Comparison of ENCODE assay signal across 8 cellular contexts in the genomic region with DNA sequence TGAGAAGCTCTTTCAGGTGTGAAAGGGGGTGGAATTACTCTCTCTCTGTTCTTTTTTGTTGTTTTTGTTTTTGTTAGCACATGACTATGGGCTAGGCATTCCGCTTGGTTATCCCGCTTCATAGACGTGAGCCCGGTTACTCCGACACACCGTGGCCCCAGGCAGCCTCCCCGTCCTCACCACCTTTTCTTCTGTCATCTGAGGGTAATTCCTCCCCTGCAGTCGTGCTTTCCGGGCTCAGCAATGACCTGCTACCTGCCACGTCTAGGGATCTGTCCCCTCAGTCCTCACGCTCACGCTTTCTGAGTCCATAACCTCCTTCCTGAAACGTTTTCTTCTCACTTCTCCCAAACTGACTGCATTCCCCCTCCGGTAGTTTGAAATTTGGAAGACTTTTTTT. TPM values are rescaled to one million over a fixed set of nuclear protein-coding genes. Genes with fewer than 3 reads are reported as not detected.
DNase-seq lines count a peak whose midpoint lies in the region; ATAC-seq and TF ChIP-seq lines count a peak whose summit lies in the region.

No MANE protein-coding gene starts in this region.

- H3K36me3 ChIP-seq in left lung = no peaks in the 10 kb centered on the region
- no peaks in the 10 kb centered on the region for H3K36me3 ChIP-seq in thoracic aorta

- peaks cover 20% of the 10 kb centered on the region for H3K36me3 Mint-ChIP-seq in activated naive CD8-positive, alpha-beta T cell treated with anti-CD3 and anti-CD28 coated beads for 36 hours

- H3K9me3 Mint-ChIP-seq in activated naive CD8-positive, alpha-beta T cell treated with anti-CD3 and anti-CD28 coated beads for 36 hours = no peaks in the 10 kb centered on the region

- H3K27ac ChIP-seq in left lung (peak overlapping the region in 1 of 2 donors; percentile 38), thoracic aorta (no peak overlapping the region)

- peaks cover 33% of the 10 kb centered on the region for H3K4me1 Mint-ChIP-seq in activated naive CD8-positive, alpha-beta T cell treated with anti-CD3 and anti-CD28 coated beads for 36 hours

- H3K4me1 ChIP-seq in left lung = peaks cover 19 to 36% of the 10 kb centered on the region in 2 donors
- peaks cover 12 to 30% of the 10 kb centered on the region in 2 donors for H3K4me1 ChIP-seq in thoracic aorta (ENCODE audit: control insufficient read depth in 1 of 2, low read depth in 2 of 2)

- TF ChIP-seq CTCF in left lung (IDR thresholded peaks at IDR 0.05) = no peak
- no peak for TF ChIP-seq CTCF in thoracic aorta (IDR thresholded peaks at IDR 0.05)

- peak overlapping the region; percentile 92 to 96 for H3K4me3 ChIP-seq in left lung
- peak overlapping the region; percentile 86 for H3K4me3 ChIP-seq in thoracic aorta

- H3K27me3 ChIP-seq in left lung (no peaks in the 10 kb centered on the region), thoracic aorta (replicated peaks; ENCODE audit: insufficient read depth) (no peaks in the 10 kb centered on the region)

- peak overlapping the region; percentile 46 for H3K27ac Mint-ChIP-seq in activated naive CD8-positive, alpha-beta T cell treated with anti-CD3 and anti-CD28 coated beads for 36 hours

- no peaks in the 10 kb centered on the region for H3K27me3 Mint-ChIP-seq in activated naive CD8-positive, alpha-beta T cell treated with anti-CD3 and anti-CD28 coated beads for 36 hours

- no peaks in the 10 kb centered on the region for H3K9me3 ChIP-seq in left lung
- no peaks in the 10 kb centered on the region for H3K9me3 ChIP-seq in thoracic aorta

- ATAC-seq in left lung (no peak), thoracic aorta (ENCODE audit: insufficient number of reproducible peaks, low FRiP score, low read depth) (no peak)
- no peak for ATAC-seq in activated CD4-positive, CD25-positive, alpha-beta regulatory T cell treated with anti-CD3 and anti-CD28 coated beads, Interleukin-2, amount 50 U/mL, for 24 hours

- peak overlapping the region; percentile 77 for H3K4me3 Mint-ChIP-seq in activated naive CD8-positive, alpha-beta T cell treated with anti-CD3 and anti-CD28 coated beads for 36 hours

- peak; percentile 20 for DNase-seq in NCI-H748 (lab: John Stamatoyannopoulos, UW; ENCODE audit: unreplicated experiment)
- DNase-seq in NCI-H748 treated with DMSO at 0.1 percent for 48 hours (lab: John Stamatoyannopoulos, UW) = no peak
- no peak for DNase-seq in activated naive CD8-positive, alpha-beta T cell treated with anti-CD3 and anti-CD28 coated beads for 36 hours
- DNase-seq in left lung = no peak
- no peak for DNase-seq in thoracic aorta (ENCODE audit: low spot score)
- DNase-seq in AG08395 (ENCODE audit: low spot score) = no peak
- no peak for DNase-seq in HuH-7 (ENCODE audit: low spot score)

- intact Hi-C loops in left lung (cut with DNase I) = no loop called here

RNA-seq across cellular contexts. Expression of gene REST, which starts 0.7 kb away (rescaled TPM):
- total RNA-seq in activated naive CD8-positive, alpha-beta T cell treated with anti-CD3 and anti-CD28 coated beads for 36 hours = 10 to 100 TPM; 35.3 to 35.6 TPM
- total RNA-seq in left lung (10 to 100 TPM; 32.9 to 38.7 TPM), thoracic aorta (10 to 100 TPM; 32.5 to 38.6 TPM)
